In the genomic region with DNA sequence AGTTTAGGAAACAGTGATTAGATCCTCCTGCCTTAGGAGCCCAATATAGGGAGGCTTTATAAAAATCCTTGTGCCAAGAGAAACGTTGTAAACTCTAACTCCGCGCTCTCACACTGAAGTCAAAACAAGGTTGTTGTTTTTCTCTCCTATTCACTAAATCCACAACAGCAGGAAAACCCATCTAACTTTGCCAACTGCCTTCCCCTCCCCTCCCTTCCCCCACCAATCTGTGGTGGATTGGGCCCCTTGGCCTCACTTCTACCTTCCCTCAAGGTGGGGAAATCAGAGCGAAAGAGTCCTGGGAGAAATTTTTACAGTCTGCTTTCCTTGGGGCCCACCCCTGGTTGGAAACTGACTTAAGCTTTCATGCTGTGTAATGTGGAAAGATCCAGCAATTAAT, we compare ENCODE assay signal across 9 cellular contexts. TPM values are rescaled to one million over a fixed set of nuclear protein-coding genes. Genes with fewer than 3 reads are reported as not detected.
DNase-seq lines count a peak whose midpoint lies in the region; ATAC-seq and TF ChIP-seq lines count a peak whose summit lies in the region.
"Had no signal": no experiment of that assay in that cellular context is flagged by ENCODE, and none has a peak within 500 bp of the region (broad histone marks: within the 10 kb centered on the region; RNA-seq: fewer than 3 reads in every experiment).

No MANE protein-coding gene starts in this region.

- H3F3A ChIP-seq in MM.1S (ENCODE audit: insufficient read depth, low read length), result no peaks in the 10 kb centered on the region

- DNase-seq in MM.1S (no peak), dermis blood vessel endothelial cell (peak; percentile 18), MG63 (no peak)

- H3K4me3 ChIP-seq in ACC112 (ENCODE audit: low read depth, low read length) (peak overlapping the region; percentile 96), MM.1S (ENCODE audit: low read length) (no peak overlapping the region), MG63 (no peak overlapping the region)

- H3K4me3 Mint-ChIP-seq in nephron, result peak overlapping the region; percentile 89 to 97 (median 93)

- H3K9me2 ChIP-seq in MM.1S (replicated peaks; ENCODE audit: insufficient read depth, low read length), result no peaks in the 10 kb centered on the region

- peaks cover 17% of the 10 kb centered on the region for H3K4me1 Mint-ChIP-seq in nephron

- ATAC-seq in GM21367 (IDR thresholded peaks at IDR 0.05; ENCODE audit: unreplicated experiment) (no peak), GM21529 (IDR thresholded peaks at IDR 0.05; ENCODE audit: unreplicated experiment) (no peak), HG03378 (IDR thresholded peaks at IDR 0.05; ENCODE audit: unreplicated experiment) (no peak)

- H3K27me3 Mint-ChIP-seq in nephron (ENCODE audit: low read depth), result peaks cover 8% of the 10 kb centered on the region

- TF ChIP-seq CTCF in MM.1S (IDR thresholded peaks at IDR 0.05; ENCODE audit: low read length), result no peak
- no peak for TF ChIP-seq CTCF in nephron (IDR thresholded peaks at IDR 0.05; ENCODE audit: unreplicated experiment in 3 of 3)

- no peaks in the 10 kb centered on the region for H4K20me1 ChIP-seq in MM.1S (ENCODE audit: insufficient read depth, low read length)

- peak overlapping the region; percentile 0 to 98 (median 95) for H3K27ac Mint-ChIP-seq in nephron

- no peaks in the 10 kb centered on the region for H3K9me3 ChIP-seq in MM.1S (replicated peaks; ENCODE audit: insufficient read depth, low read length)
- no peaks in the 10 kb centered on the region for H3K9me3 ChIP-seq in MG63

- H3K9me3 Mint-ChIP-seq in nephron, result no peaks in the 10 kb centered on the region

- H3K36me3 ChIP-seq in ACC112 (ENCODE audit: insufficient read depth, low read length) (no peaks in the 10 kb centered on the region), MM.1S (replicated peaks; ENCODE audit: insufficient read depth, low read length) (no peaks in the 10 kb centered on the region), MG63 (no peaks in the 10 kb centered on the region)

- H3K4me2 ChIP-seq in MM.1S (ENCODE audit: low read depth, low read length), result peak overlapping the region; percentile 92; the same call in 1 of the 2 replicates

- H3K9ac ChIP-seq in MM.1S (ENCODE audit: low read length), result no peak overlapping the region; the same call in 1 of the 2 replicates

- H3K4me1 ChIP-seq in ACC112 (ENCODE audit: control insufficient read depth, insufficient read depth, low read length, unreplicated experiment), result peaks cover 17% of the 10 kb centered on the region
- peaks cover 16% of the 10 kb centered on the region for H3K4me1 ChIP-seq in MM.1S (ENCODE audit: low read length)

- H3K79me2 ChIP-seq in ACC112 (ENCODE audit: control insufficient read depth, insufficient read depth, low read length, unreplicated experiment) (no peaks in the 10 kb centered on the region), MM.1S (ENCODE audit: low read length) (no peaks in the 10 kb centered on the region)

- no peaks in the 10 kb centered on the region for H3K36me3 Mint-ChIP-seq in nephron (ENCODE audit: low read depth)

- H2AFZ ChIP-seq in ACC112 (ENCODE audit: low read length, unreplicated experiment), result no peak overlapping the region
- no peak overlapping the region for H2AFZ ChIP-seq in MM.1S (ENCODE audit: low read length)

- H3K27ac ChIP-seq in ACC112 (ENCODE audit: low read depth, low read length) (peak overlapping the region; percentile 84), MM.1S (ENCODE audit: low read length) (peak overlapping the region; percentile 61; the same call in 1 of the 2 replicates)

- H3K27me3 ChIP-seq in ACC112 (ENCODE audit: insufficient read depth, low read length) (no peaks in the 10 kb centered on the region), MM.1S (replicated peaks; ENCODE audit: insufficient read depth, low read length) (no peaks in the 10 kb centered on the region), MG63 (no peaks in the 10 kb centered on the region)

RNA-seq across cellular contexts. Expression of gene DHRS12, which starts 1.4 kb away (rescaled TPM):
- 5.0 and 7.1 TPM in 2 replicates for total RNA-seq in dermis blood vessel endothelial cell
- 5.1 TPM in 1 of 2 replicates, not detected in the other for total RNA-seq in MG63 (2014; rRNA removed; shearing (Covaris generic); ENCODE audit: low replicate concordance)

RNA-seq across cellular contexts. Expression of gene TMEM272, which starts 42.4 kb away (rescaled TPM):
- not detected in 2 replicates for total RNA-seq in dermis blood vessel endothelial cell
- total RNA-seq in MG63 (2014; rRNA removed; shearing (Covaris generic); ENCODE audit: low replicate concordance), result not detected in 2 replicates

RNA-seq across cellular contexts. Expression of gene CCDC70, which starts 59.2 kb away (rescaled TPM):
- not detected in 2 replicates for total RNA-seq in dermis blood vessel endothelial cell
- not detected in 2 replicates for total RNA-seq in MG63 (2014; rRNA removed; shearing (Covaris generic); ENCODE audit: low replicate concordance)
- total RNA-seq: SK-MEL-5 had no signal
